Comparison of ENCODE assay signal across 8 cellular contexts in the genomic region with DNA sequence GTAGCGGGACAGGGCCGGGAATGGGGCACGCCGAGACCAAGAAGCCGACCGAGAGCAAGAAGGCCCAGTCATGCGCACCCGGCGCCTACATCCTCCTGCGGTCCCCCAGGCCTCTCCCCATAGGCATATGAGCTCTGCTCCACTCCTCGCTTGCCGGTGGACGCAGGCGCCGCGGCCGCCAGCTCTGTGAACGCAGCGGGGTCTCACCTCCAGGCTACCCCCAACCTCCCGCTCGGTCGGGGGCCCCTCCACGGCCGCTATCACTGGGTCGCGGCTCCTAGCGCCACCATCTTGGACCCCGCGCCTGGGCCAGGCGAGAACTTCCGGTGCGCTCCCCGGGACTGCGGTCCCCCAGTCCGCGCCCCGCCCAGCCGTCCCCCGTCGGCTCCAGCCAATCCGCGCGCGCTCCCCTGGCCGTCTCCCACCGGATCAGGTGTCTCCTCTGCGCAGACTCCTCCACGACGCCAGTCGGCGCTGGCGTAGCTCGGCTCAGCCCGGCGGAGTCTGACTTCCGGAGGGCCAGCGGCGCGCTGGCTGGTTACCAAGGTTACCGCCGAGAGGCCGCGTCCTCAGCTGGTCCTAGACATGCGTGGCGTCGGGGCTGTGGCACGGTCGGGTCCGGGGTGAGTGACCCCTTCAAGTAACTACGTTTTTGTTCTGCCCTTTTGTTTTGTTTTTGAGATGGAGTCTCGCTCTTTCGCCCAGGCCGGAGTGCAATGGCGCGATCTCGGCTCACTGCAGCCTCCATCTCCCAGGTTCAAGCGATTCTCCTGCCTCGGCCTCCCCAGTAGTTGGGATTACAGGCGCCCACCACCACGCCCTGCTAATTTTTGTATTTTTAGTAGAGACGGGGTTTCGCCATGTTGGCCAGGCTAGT. TPM values are rescaled to one million over a fixed set of nuclear protein-coding genes. Genes with fewer than 3 reads are reported as not detected.
DNase-seq lines count a peak whose midpoint lies in the region; ATAC-seq and TF ChIP-seq lines count a peak whose summit lies in the region.

Gene ZNF594 (minus strand): TSS at position 328 of the 877 bp plus-strand sequence. CDS start 7,612 bp downstream, outside the sequence.

- POLR2A ChIA-PET in activated CD4-positive, alpha-beta T cell treated with anti-CD3 and anti-CD28 coated beads for 36 hours (lab: Charles Lee) = interaction anchor here (0.6 to 1.4 kb wide), 3 partner anchors 10 to 294 kb away, joined by 3 to 6 read pairs (median 3); partner anchors contain the start of genes DERL2 and MIS12

- peak; percentile 71 for TF ChIP-seq CTCF in choroid plexus epithelial cell (conservative IDR thresholded peaks at IDR 0.05; ENCODE audit: low read depth, low read length)

- TF ChIP-seq POLR2A in GM19099 (IDR thresholded peaks at IDR 0.05; ENCODE audit: extremely low read depth, insufficient read length, low read depth) = peak; percentile 92

- H3K4me1 Mint-ChIP-seq in activated CD4-positive, alpha-beta T cell treated with anti-CD3 and anti-CD28 coated beads for 36 hours = peaks cover 27% of the 10 kb centered on the region

- CTCF ChIA-PET in activated CD4-positive, alpha-beta T cell treated with anti-CD3 and anti-CD28 coated beads for 36 hours (lab: Charles Lee) = interaction anchor here (0.6 to 2.1 kb wide), 7 partner anchors 21 to 1458 kb away, joined by 3 to 6 read pairs (median 3); partner anchors contain the start of gene C1QBP

- peak within 1 kb of the TSS; percentile 88 for H3K27ac Mint-ChIP-seq in activated CD4-positive, alpha-beta T cell treated with anti-CD3 and anti-CD28 coated beads for 36 hours

- ATAC-seq in HG03378 (IDR thresholded peaks at IDR 0.05; ENCODE audit: unreplicated experiment) = peak; percentile 78
- ATAC-seq in activated CD4-positive, alpha-beta T cell treated with anti-CD3 and anti-CD28 coated beads for 36 hours = peak; percentile 100

- H3K4me3 Mint-ChIP-seq in activated CD4-positive, alpha-beta T cell treated with anti-CD3 and anti-CD28 coated beads for 36 hours = peak within 1 kb of the TSS; percentile 94

- H3K36me3 Mint-ChIP-seq in activated CD4-positive, alpha-beta T cell treated with anti-CD3 and anti-CD28 coated beads for 36 hours (ENCODE audit: low read depth) = peaks cover 40% of the 10 kb centered on the region

- H3K4me3 ChIP-seq in choroid plexus epithelial cell (ENCODE audit: low read depth, low read length) = peak within 1 kb of the TSS; percentile 87

- intact Hi-C loops in activated CD4-positive, alpha-beta T cell treated with anti-CD3 and anti-CD28 coated beads for 36 hours (cut with DNase I, micrococcal nuclease) = loop anchor here (1.0 to 10.0 kb wide), 12 partner anchors 80 to 1251 kb away; partner anchors contain the start of genes C1QBP (in 2 of the 2), ANKFY1 (in 1 of the 2), DERL2 (in 1 of the 2) and DHX33 (in 1 of the 2)

- H3K27me3 Mint-ChIP-seq in activated CD4-positive, alpha-beta T cell treated with anti-CD3 and anti-CD28 coated beads for 36 hours = no peaks in the 10 kb centered on the region

- DNase-seq in Ammon's horn (ENCODE audit: low spot score) (peak; percentile 96), NCI-H460 (ENCODE audit: extremely low read depth, low read depth) (peak; percentile 91), choroid plexus epithelial cell (ENCODE audit: low read depth) (peak; percentile 98), kidney tubule cell (ENCODE audit: low spot score) (peak; percentile 95)
- peak; percentile 99 for DNase-seq in activated CD4-positive, alpha-beta T cell treated with anti-CD3 and anti-CD28 coated beads for 36 hours
- peak; percentile 89 to 90 for DNase-seq in stimulated activated CD4-positive, alpha-beta T cell treated with anti-CD3 and anti-CD28 coated beads, Interleukin-1b, Interleukin-23, amount 100 ng/mL, for 1 hour (ENCODE audit: low read depth in 2 of 2)

- peaks cover 17% of the 10 kb centered on the region for H3K9me3 Mint-ChIP-seq in activated CD4-positive, alpha-beta T cell treated with anti-CD3 and anti-CD28 coated beads for 36 hours (ENCODE audit: low read depth)

RNA-seq across cellular contexts. Expression of gene ZNF594, which starts in this region (rescaled TPM):
- 8.7 and 10.2 TPM in 2 replicates for total RNA-seq in NCI-H460 (2014; rRNA removed; shearing (Covaris generic))
- polyA plus RNA-seq in NCI-H460 (2014; cell fraction: nucleus; rRNA removed) = 6.2 and 15.6 TPM in 2 replicates
- total RNA-seq in activated CD4-positive, alpha-beta T cell treated with anti-CD3 and anti-CD28 coated beads for 36 hours = 1 to 10 TPM; 8.0 to 8.4 TPM

Comparison
In these comparisons a context has a peak if more than half of its experiments do, and no peak if none do; other contexts are left out.
1. Peak in every context shown above with its lines: DNase-seq, ATAC-seq and H3K4me3 ChIP-seq.